In genomic region chr2:240229603-240230423, GRCh38 we compare ENCODE assay signal across 16 cellular contexts.
DNase-seq lines count a peak whose midpoint lies in the region; ATAC-seq and TF ChIP-seq lines count a peak whose summit lies in the region.
"Had no signal": no experiment of that assay in that cellular context is flagged by ENCODE, and none has a peak within 500 bp of the region (broad histone marks: within the 10 kb centered on the region; RNA-seq: fewer than 3 reads in every experiment).

No MANE protein-coding gene starts in this region.

- H3K9me3 ChIP-seq in IMR-90 (ENCODE audit: control insufficient read depth, insufficient read depth, low read length) = peaks cover 8% of the 10 kb centered on the region
- no peaks in the 10 kb centered on the region for H3K9me3 ChIP-seq in neural progenitor cell (ENCODE audit: low read depth)
- H3K9me3 ChIP-seq: body of pancreas had no signal

- H3K23ac ChIP-seq in IMR-90 (ENCODE audit: low read depth, low read length) = no peak overlapping the region

- H3K9me1 ChIP-seq in IMR-90 (ENCODE audit: insufficient read depth, low read length) = no peaks in the 10 kb centered on the region

- dilution Hi-C loops in IMR-90 (cut with HindIII; ENCODE audit: low sequenced_read_pairs, unreplicated experiment) = no loop called here

- no peak for TF ChIP-seq RAD21 in IMR-90 (IDR thresholded peaks at IDR 0.05; ENCODE audit: low read length)

- BruUV-seq in IMR-90 (replicated peaks; lab: Mats Ljungman, UMichigan) = no TSS peak

- TF ChIP-seq POLR2A in IMR-90 (IDR thresholded peaks at IDR 0.05; ENCODE audit: low read depth, low read length) = no peak

- CTCF ChIA-PET in IMR-90 (lab: Yijun Ruan, JAX) = interaction anchor here (1.0 kb wide), 1 partner anchor 220 kb away, joined by 3 read pairs; no protein-coding TSS in a partner anchor

- no peak overlapping the region for H2AK9ac ChIP-seq in IMR-90 (replicated peaks; ENCODE audit: low read depth, low read length, poor library complexity)

- H3K4me1 Mint-ChIP-seq in CD14-positive monocyte (peaks cover 2% of the 10 kb centered on the region), neural progenitor cell (peaks cover 5% of the 10 kb centered on the region)
- H3K4me1 Mint-ChIP-seq: endodermal cell had no signal

- H3K14ac ChIP-seq in IMR-90 (replicated peaks; ENCODE audit: low read depth, low read length) = no peak overlapping the region

- H2AFZ ChIP-seq in IMR-90 (replicated peaks; ENCODE audit: low read length, poor library complexity) = peak overlapping the region; percentile 14
- H2AFZ ChIP-seq in neural progenitor cell (replicated peaks) = no peak overlapping the region
- H2AFZ ChIP-seq: parathyroid adenoma had no signal

- in situ Hi-C loops in IMR-90 (cut with MboI; ENCODE audit: low sequenced_read_pairs) = loop anchor here (5.0 kb wide), 1 partner anchor 207 kb away; the partner anchor contains the start of gene GPC1

- no peak overlapping the region for H2BK15ac ChIP-seq in IMR-90 (ENCODE audit: low read depth, low read length)

- DNase-seq in CD14-positive monocyte (ENCODE audit: low spot score) = peak; percentile 25
- peak; percentile 56 for DNase-seq in IMR-90
- peak; percentile 49 for DNase-seq in choroid plexus epithelial cell (ENCODE audit: low read depth)
- DNase-seq in neural progenitor cell (ENCODE audit: low spot score) = no peak
- no peak for DNase-seq in NK-92 treated with Interleukin-12 subunit alpha and Interleukin-12 subunit beta, amount 100 ng/mL, for 24 hours (lab: John Stamatoyannopoulos, UW)
- DNase-seq in SW 1271 (lab: John Stamatoyannopoulos, UW) = no peak
- DNase-seq: activated CD4-positive, alpha-beta T cell treated with anti-CD3 and anti-CD28 coated beads, Interleukin-2, amount 50 U/mL, for 4 hours; endodermal cell; KG1; NCI-H187; NCI-H69 had no signal

- H3F3A ChIP-seq in neural progenitor cell (ENCODE audit: low read depth) = peaks cover 9% of the 10 kb centered on the region

- H3K4me3 ChIP-seq in IMR-90 (ENCODE audit: insufficient read depth, low read depth, low read length) (no peak overlapping the region), choroid plexus epithelial cell (ENCODE audit: low read depth, low read length) (no peak overlapping the region), neural progenitor cell (no peak overlapping the region)
- H3K4me3 ChIP-seq: body of pancreas had no signal

- H3K9ac ChIP-seq in IMR-90 (ENCODE audit: low read depth, low read length) (no peak overlapping the region), neural progenitor cell (no peak overlapping the region)
- H3K9ac ChIP-seq: parathyroid adenoma had no signal

- H3K4me3 Mint-ChIP-seq in CD14-positive monocyte = no peak overlapping the region
- H3K4me3 Mint-ChIP-seq in neural progenitor cell = peak overlapping the region; percentile 60
- H3K4me3 Mint-ChIP-seq: endodermal cell had no signal

- H3K27ac Mint-ChIP-seq in CD14-positive monocyte (no peak overlapping the region), neural progenitor cell (no peak overlapping the region)
- H3K27ac Mint-ChIP-seq: endodermal cell had no signal

- no peak overlapping the region for H2BK5ac ChIP-seq in IMR-90 (ENCODE audit: low read depth, low read length, poor library complexity, severe bottlenecking)

- no peak overlapping the region for H3K4ac ChIP-seq in IMR-90 (ENCODE audit: low read depth, low read length)

- no peak overlapping the region for H2BK20ac ChIP-seq in IMR-90 (ENCODE audit: low read depth, low read length)

- no peaks in the 10 kb centered on the region for H3K36me3 Mint-ChIP-seq in CD14-positive monocyte
- H3K36me3 Mint-ChIP-seq in neural progenitor cell = no peaks in the 10 kb centered on the region

- H3K27me3 ChIP-seq in IMR-90 (ENCODE audit: control insufficient read depth, insufficient read depth, low read length) (no peaks in the 10 kb centered on the region; the same call in 1 of the 2 replicates), neural progenitor cell (no peaks in the 10 kb centered on the region)
- H3K27me3 ChIP-seq: body of pancreas had no signal

- ATAC-seq in IMR-90 (ENCODE audit: low read depth) (no peak), GM18867 (IDR thresholded peaks at IDR 0.05; ENCODE audit: unreplicated experiment) (no peak), GM18517 (IDR thresholded peaks at IDR 0.05; ENCODE audit: unreplicated experiment) (no peak)
- ATAC-seq: body of pancreas had no signal

- POLR2A ChIA-PET in IMR-90 (lab: Charles Lee; ENCODE audit: unreplicated experiment) = no interaction called here

- H3K56ac ChIP-seq in IMR-90 (ENCODE audit: extremely low read depth, insufficient read depth, low read length) = no peak overlapping the region

- H3K27ac ChIP-seq in IMR-90 (ENCODE audit: insufficient read depth, low read length) (no peak overlapping the region), neural progenitor cell (no peak overlapping the region)
- H3K27ac ChIP-seq: body of pancreas, C4-2B, parathyroid adenoma had no signal

- no peaks in the 10 kb centered on the region for H3K36me3 ChIP-seq in IMR-90 (ENCODE audit: control insufficient read depth, insufficient read depth, low read length)
- H3K36me3 ChIP-seq in neural progenitor cell = no peaks in the 10 kb centered on the region

- WGBS in IMR-90 (ENCODE audit: extremely low coverage in 2 of 2, insufficient read length in 1 of 2), 2 experiments = 20% methylated on average over 7 of the region's 11 CpGs; no CpG with 5 or more reads in 1 of the 2 experiments

- H4K91ac ChIP-seq in IMR-90 (ENCODE audit: insufficient read depth, low read depth, low read length) = no peak overlapping the region

- H4K5ac ChIP-seq in IMR-90 (ENCODE audit: low read depth, low read length) = no peak overlapping the region

- no peak overlapping the region for H2AK5ac ChIP-seq in IMR-90 (ENCODE audit: low read depth, low read length)

- H3K9me3 Mint-ChIP-seq in CD14-positive monocyte = peaks cover 0 to 20% (median 14%) of the 10 kb centered on the region in 7 donors
- peaks cover 23% of the 10 kb centered on the region for H3K9me3 Mint-ChIP-seq in neural progenitor cell

- no peak overlapping the region for H2BK120ac ChIP-seq in IMR-90 (ENCODE audit: low read depth, low read length)

- H3K4me1 ChIP-seq in IMR-90 (ENCODE audit: control insufficient read depth, insufficient read depth, low read length) = peaks cover 4% of the 10 kb centered on the region
- no peaks in the 10 kb centered on the region for H3K4me1 ChIP-seq in neural progenitor cell
- H3K4me1 ChIP-seq: parathyroid adenoma had no signal

- no peaks in the 10 kb centered on the region for H4K20me1 ChIP-seq in IMR-90 (ENCODE audit: insufficient read depth, low read length)
- no peaks in the 10 kb centered on the region for H4K20me1 ChIP-seq in neural progenitor cell (ENCODE audit: low read depth)

- no peaks in the 10 kb centered on the region for H3K79me2 ChIP-seq in neural progenitor cell (ENCODE audit: low read depth)
- H3K79me2 ChIP-seq: parathyroid adenoma had no signal

- no peak overlapping the region for H3K18ac ChIP-seq in IMR-90 (ENCODE audit: low read depth, low read length)

- intact Hi-C loops in CD14-positive monocyte (cut with micrococcal nuclease) = loop anchor here in 1 of 2 donors (10.0 kb wide), 1 partner anchor 205 kb away; the partner anchor contains the start of gene GPC1
- intact Hi-C loops in IMR-90 (cut with micrococcal nuclease) = loop anchor here (5.0 kb wide), 2 partner anchors 142 to 337 kb away; partner anchors contain the start of gene RNPEPL1

- TF ChIP-seq CTCF in CD14-positive monocyte (IDR thresholded peaks at IDR 0.05) (no peak), IMR-90 (conservative IDR thresholded peaks at IDR 0.05; ENCODE audit: low read depth, low read length) (no peak), choroid plexus epithelial cell (conservative IDR thresholded peaks at IDR 0.05; ENCODE audit: low read depth, low read length) (no peak), neural progenitor cell (IDR thresholded peaks at IDR 0.05) (no peak)

- H3K4me2 ChIP-seq in IMR-90 (ENCODE audit: low read depth, low read length) (no peak overlapping the region), neural progenitor cell (no peak overlapping the region)

- H3K27me3 Mint-ChIP-seq in CD14-positive monocyte (ENCODE audit: low read depth in 3 of 3) (peaks cover 7 to 9% (median 9%) of the 10 kb centered on the region in 3 donors), neural progenitor cell (ENCODE audit: insufficient read depth, low read depth) (peaks cover 16% of the 10 kb centered on the region)

- no peaks in the 10 kb centered on the region for H3K79me1 ChIP-seq in IMR-90 (ENCODE audit: low read depth in 1 of 2, low read length in 2 of 2)

- no peak overlapping the region for H4K8ac ChIP-seq in IMR-90 (ENCODE audit: low read depth in 2 of 2, low read length in 2 of 2)

TF ChIP-seq in IMR-90, 13 proteins besides CTCF, POLR2A, EP300 and RAD21:
- peak; percentile 34; the same call in 1 of the 2 replicates for TF ChIP-seq FOS (IDR thresholded peaks at IDR 0.05; ENCODE audit: low read depth, low read length)
- peak; percentile 79 for TF ChIP-seq CEBPB (IDR thresholded peaks at IDR 0.05; ENCODE audit: low read depth, low read length)
- TF ChIP-seq SMC3 (IDR thresholded peaks at IDR 0.05; ENCODE audit: low read depth, low read length) = no peak
- TF ChIP-seq BHLHE40 (IDR thresholded peaks at IDR 0.05; ENCODE audit: low read depth, low read length) = no peak
- TF ChIP-seq USF2 (IDR thresholded peaks at IDR 0.05; ENCODE audit: low read depth, low read length) = no peak
TF ChIP-seq in IMR-90: peak in this region for 2.

Comparison
In these comparisons a context has a peak if more than half of its experiments do, and no peak if none do; other contexts are left out.
1. DNase-seq: peak in CD14-positive monocyte (single experiment), IMR-90 (single experiment) and choroid plexus epithelial cell (single experiment); none in neural progenitor cell (single experiment), NK-92 treated with Interleukin-12 subunit alpha and Interleukin-12 subunit beta, amount 100 ng/mL, for 24 hours (single experiment) and SW 1271 (0 of 2).